ENCODE assay signal across 1 cellular context in the genomic region with DNA sequence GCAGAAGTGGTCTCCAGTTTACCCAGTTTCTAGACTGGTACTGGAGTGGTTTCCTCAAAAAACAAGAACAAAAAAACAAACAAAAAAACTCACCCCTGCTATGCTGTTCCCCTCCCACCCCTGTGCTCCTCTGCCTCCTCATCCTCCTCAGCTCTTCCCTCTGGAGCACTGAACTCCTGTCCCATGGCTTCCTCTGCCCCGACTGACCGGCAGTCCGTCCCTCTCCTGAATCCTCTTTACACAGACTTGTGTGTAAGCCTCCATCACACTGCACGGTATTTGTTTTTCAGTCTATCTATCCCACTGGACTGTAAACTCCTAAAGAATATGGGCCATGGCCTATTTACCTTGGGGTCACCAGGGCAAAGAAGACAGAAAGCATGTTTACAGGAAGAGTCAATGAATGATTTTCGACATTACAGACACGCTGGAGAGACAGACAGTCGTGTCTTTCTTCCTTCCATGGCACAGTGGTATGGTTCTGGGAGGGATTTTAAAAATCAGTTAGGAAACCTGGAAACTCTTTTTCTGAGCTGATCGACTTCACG.
TF ChIP-seq lines count a peak whose summit lies in the region.

No MANE protein-coding gene starts in this region.

TF ChIP-seq in HepG2, 621 proteins besides CTCF, POLR2A, EP300 and RAD21 (continued from another document and continues in another):
- TF ChIP-seq, protein P1, sequence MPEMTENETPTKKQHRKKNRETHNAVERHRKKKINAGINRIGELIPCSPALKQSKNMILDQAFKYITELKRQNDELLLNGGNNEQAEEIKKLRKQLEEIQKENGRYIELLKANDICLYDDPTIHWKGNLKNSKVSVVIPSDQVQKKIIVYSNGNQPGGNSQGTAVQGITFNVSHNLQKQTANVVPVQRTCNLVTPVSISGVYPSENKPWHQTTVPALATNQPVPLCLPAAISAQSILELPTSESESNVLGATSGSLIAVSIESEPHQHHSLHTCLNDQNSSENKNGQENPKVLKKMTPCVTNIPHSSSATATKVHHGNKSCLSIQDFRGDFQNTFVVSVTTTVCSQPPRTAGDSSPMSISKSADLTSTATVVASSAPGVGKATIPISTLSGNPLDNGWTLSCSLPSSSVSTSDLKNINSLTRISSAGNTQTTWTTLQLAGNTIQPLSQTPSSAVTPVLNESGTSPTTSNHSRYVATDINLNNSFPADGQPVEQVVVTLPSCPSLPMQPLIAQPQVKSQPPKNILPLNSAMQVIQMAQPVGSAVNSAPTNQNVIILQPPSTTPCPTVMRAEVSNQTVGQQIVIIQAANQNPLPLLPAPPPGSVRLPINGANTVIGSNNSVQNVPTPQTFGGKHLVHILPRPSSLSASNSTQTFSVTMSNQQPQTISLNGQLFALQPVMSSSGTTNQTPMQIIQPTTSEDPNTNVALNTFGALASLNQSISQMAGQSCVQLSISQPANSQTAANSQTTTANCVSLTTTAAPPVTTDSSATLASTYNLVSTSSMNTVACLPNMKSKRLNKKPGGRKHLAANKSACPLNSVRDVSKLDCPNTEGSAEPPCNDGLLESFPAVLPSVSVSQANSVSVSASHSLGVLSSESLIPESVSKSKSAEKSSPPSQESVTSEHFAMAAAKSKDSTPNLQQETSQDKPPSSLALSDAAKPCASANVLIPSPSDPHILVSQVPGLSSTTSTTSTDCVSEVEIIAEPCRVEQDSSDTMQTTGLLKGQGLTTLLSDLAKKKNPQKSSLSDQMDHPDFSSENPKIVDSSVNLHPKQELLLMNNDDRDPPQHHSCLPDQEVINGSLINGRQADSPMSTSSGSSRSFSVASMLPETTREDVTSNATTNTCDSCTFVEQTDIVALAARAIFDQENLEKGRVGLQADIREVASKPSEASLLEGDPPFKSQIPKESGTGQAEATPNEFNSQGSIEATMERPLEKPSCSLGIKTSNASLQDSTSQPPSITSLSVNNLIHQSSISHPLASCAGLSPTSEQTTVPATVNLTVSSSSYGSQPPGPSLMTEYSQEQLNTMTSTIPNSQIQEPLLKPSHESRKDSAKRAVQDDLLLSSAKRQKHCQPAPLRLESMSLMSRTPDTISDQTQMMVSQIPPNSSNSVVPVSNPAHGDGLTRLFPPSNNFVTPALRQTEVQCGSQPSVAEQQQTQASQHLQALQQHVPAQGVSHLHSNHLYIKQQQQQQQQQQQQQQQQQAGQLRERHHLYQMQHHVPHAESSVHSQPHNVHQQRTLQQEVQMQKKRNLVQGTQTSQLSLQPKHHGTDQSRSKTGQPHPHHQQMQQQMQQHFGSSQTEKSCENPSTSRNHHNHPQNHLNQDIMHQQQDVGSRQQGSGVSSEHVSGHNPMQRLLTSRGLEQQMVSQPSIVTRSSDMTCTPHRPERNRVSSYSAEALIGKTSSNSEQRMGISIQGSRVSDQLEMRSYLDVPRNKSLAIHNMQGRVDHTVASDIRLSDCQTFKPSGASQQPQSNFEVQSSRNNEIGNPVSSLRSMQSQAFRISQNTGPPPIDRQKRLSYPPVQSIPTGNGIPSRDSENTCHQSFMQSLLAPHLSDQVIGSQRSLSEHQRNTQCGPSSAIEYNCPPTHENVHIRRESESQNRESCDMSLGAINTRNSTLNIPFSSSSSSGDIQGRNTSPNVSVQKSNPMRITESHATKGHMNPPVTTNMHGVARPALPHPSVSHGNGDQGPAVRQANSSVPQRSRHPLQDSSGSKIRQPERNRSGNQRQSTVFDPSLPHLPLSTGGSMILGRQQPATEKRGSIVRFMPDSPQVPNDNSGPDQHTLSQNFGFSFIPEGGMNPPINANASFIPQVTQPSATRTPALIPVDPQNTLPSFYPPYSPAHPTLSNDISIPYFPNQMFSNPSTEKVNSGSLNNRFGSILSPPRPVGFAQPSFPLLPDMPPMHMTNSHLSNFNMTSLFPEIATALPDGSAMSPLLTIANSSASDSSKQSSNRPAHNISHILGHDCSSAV (CRISPR knock-in tag; IDR thresholded peaks at IDR 0.05; ENCODE audit: borderline replicate concordance), result no peak
- TF ChIP-seq, protein P2, sequence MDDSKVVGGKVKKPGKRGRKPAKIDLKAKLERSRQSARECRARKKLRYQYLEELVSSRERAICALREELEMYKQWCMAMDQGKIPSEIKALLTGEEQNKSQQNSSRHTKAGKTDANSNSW (CRISPR knock-in tag; IDR thresholded peaks at IDR 0.05; ENCODE audit: borderline replicate concordance), result no peak
- TF ChIP-seq TEAD3 (CRISPR knock-in tag; optimal IDR thresholded peaks at IDR 0.05; ENCODE audit: borderline replicate concordance) (peak; percentile 52), ZSCAN22 (CRISPR knock-in tag; IDR thresholded peaks at IDR 0.05) (no peak), HOXA9 (CRISPR knock-in tag; IDR thresholded peaks at IDR 0.05; ENCODE audit: borderline replicate concordance) (no peak), ZFP82 (CRISPR knock-in tag; IDR thresholded peaks at IDR 0.05; ENCODE audit: borderline replicate concordance) (no peak), KDM3A (CRISPR knock-in tag; IDR thresholded peaks at IDR 0.05; ENCODE audit: low read depth) (no peak), SALL2 (CRISPR knock-in tag; IDR thresholded peaks at IDR 0.05) (no peak), ZNF460 (CRISPR knock-in tag; IDR thresholded peaks at IDR 0.05; ENCODE audit: borderline replicate concordance) (no peak), YEATS2 (CRISPR knock-in tag; IDR thresholded peaks at IDR 0.05; ENCODE audit: borderline replicate concordance) (no peak), AGO1 (IDR thresholded peaks at IDR 0.05; ENCODE audit: low read depth, low read length, poor library complexity, severe bottlenecking) (no peak), ZNF577 (CRISPR knock-in tag; IDR thresholded peaks at IDR 0.05; ENCODE audit: borderline replicate concordance, low read depth) (no peak), ZNF501 (CRISPR knock-in tag; IDR thresholded peaks at IDR 0.05) (0 out of 2 replicates have a peak, but pooled peaks have one; percentile 24), FOXJ3 (CRISPR knock-in tag; IDR thresholded peaks at IDR 0.05; ENCODE audit: borderline replicate concordance) (peak; percentile 37; the same call in 1 of the 2 replicates), FOXO1 (CRISPR knock-in tag; IDR thresholded peaks at IDR 0.05) (peak; percentile 83; the same call in 1 of the 2 replicates), RARA (CRISPR knock-in tag; IDR thresholded peaks at IDR 0.05) (peak; percentile 98), MIER3 (CRISPR knock-in tag; IDR thresholded peaks at IDR 0.05; ENCODE audit: borderline replicate concordance) (peak; percentile 46; the same call in 1 of the 2 replicates), NR1H2 (CRISPR knock-in tag; IDR thresholded peaks at IDR 0.05; ENCODE audit: borderline replicate concordance, low read depth) (no peak), SKI (IDR thresholded peaks at IDR 0.05; ENCODE audit: partially characterized antibody) (peak; percentile 85), KDM4B (CRISPR knock-in tag; IDR thresholded peaks at IDR 0.05) (no peak), NFE2L1 (CRISPR knock-in tag; IDR thresholded peaks at IDR 0.05; ENCODE audit: borderline replicate concordance) (no peak), FOXK1 (CRISPR knock-in tag; IDR thresholded peaks at IDR 0.05; ENCODE audit: borderline replicate concordance, low read depth) (peak; percentile 84; the same call in 1 of the 2 replicates), KDM1A (CRISPR knock-in tag; IDR thresholded peaks at IDR 0.05) (no peak), MIXL1 (CRISPR knock-in tag; IDR thresholded peaks at IDR 0.05) (peak; percentile 46; the same call in 1 of the 2 replicates), ZNF652 (CRISPR knock-in tag; IDR thresholded peaks at IDR 0.05; ENCODE audit: borderline replicate concordance, low read depth) (no peak), ZNF441 (CRISPR knock-in tag; IDR thresholded peaks at IDR 0.05; ENCODE audit: borderline replicate concordance) (0 out of 2 replicates have a peak, but pooled peaks have one; percentile 21), MIER2 (CRISPR knock-in tag; IDR thresholded peaks at IDR 0.05) (peak; percentile 43; the same call in 1 of the 2 replicates), ZNF292 (CRISPR knock-in tag; IDR thresholded peaks at IDR 0.05; ENCODE audit: borderline replicate concordance, low read depth) (peak; percentile 76; the same call in 1 of the 2 replicates), ZNF496 (CRISPR knock-in tag; IDR thresholded peaks at IDR 0.05; ENCODE audit: insufficient replicate concordance) (no peak), ZNF552 (CRISPR knock-in tag; IDR thresholded peaks at IDR 0.05; ENCODE audit: borderline replicate concordance) (no peak), CHD2 (IDR thresholded peaks at IDR 0.05; ENCODE audit: low read depth, low read length) (no peak), PITX1 (CRISPR knock-in tag; IDR thresholded peaks at IDR 0.05) (peak; percentile 70), ZSCAN12 (CRISPR knock-in tag; IDR thresholded peaks at IDR 0.05) (no peak), ZSCAN9 (CRISPR knock-in tag; IDR thresholded peaks at IDR 0.05; ENCODE audit: borderline replicate concordance) (no peak), SP2 (CRISPR knock-in tag; IDR thresholded peaks at IDR 0.05) (no peak), ZNF30 (CRISPR knock-in tag; IDR thresholded peaks at IDR 0.05) (no peak), ZNF644 (CRISPR knock-in tag; IDR thresholded peaks at IDR 0.05; ENCODE audit: low read depth) (0 out of 2 replicates have a peak, but pooled peaks have one; percentile 39), HOXA7 (CRISPR knock-in tag; IDR thresholded peaks at IDR 0.05) (no peak), ZNF572 (CRISPR knock-in tag; IDR thresholded peaks at IDR 0.05) (no peak), HMG20A (CRISPR knock-in tag; IDR thresholded peaks at IDR 0.05; ENCODE audit: borderline replicate concordance) (peak; percentile 56; the same call in 1 of the 2 replicates), KLF16 (CRISPR knock-in tag; IDR thresholded peaks at IDR 0.05) (0 out of 4 replicates have a peak, but pooled peaks of 1 of the 2 experiments have one; percentile 36), KDM6A (CRISPR knock-in tag; IDR thresholded peaks at IDR 0.05; ENCODE audit: low read depth) (peak; percentile 53; the same call in 1 of the 2 replicates), TEAD2 (CRISPR knock-in tag; IDR thresholded peaks at IDR 0.05) (no peak)
- TF ChIP-seq, protein P3, sequence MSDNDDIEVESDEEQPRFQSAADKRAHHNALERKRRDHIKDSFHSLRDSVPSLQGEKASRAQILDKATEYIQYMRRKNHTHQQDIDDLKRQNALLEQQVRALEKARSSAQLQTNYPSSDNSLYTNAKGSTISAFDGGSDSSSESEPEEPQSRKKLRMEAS (IDR thresholded peaks at IDR 0.05), result 0 out of 2 replicates have a peak, but pooled peaks have one; percentile 40
- TF ChIP-seq, protein P4, sequence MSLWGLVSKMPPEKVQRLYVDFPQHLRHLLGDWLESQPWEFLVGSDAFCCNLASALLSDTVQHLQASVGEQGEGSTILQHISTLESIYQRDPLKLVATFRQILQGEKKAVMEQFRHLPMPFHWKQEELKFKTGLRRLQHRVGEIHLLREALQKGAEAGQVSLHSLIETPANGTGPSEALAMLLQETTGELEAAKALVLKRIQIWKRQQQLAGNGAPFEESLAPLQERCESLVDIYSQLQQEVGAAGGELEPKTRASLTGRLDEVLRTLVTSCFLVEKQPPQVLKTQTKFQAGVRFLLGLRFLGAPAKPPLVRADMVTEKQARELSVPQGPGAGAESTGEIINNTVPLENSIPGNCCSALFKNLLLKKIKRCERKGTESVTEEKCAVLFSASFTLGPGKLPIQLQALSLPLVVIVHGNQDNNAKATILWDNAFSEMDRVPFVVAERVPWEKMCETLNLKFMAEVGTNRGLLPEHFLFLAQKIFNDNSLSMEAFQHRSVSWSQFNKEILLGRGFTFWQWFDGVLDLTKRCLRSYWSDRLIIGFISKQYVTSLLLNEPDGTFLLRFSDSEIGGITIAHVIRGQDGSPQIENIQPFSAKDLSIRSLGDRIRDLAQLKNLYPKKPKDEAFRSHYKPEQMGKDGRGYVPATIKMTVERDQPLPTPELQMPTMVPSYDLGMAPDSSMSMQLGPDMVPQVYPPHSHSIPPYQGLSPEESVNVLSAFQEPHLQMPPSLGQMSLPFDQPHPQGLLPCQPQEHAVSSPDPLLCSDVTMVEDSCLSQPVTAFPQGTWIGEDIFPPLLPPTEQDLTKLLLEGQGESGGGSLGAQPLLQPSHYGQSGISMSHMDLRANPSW (CRISPR knock-in tag; IDR thresholded peaks at IDR 0.05; ENCODE audit: borderline replicate concordance), result 0 out of 2 replicates have a peak, but pooled peaks have one; percentile 26
- TF ChIP-seq, protein P5, sequence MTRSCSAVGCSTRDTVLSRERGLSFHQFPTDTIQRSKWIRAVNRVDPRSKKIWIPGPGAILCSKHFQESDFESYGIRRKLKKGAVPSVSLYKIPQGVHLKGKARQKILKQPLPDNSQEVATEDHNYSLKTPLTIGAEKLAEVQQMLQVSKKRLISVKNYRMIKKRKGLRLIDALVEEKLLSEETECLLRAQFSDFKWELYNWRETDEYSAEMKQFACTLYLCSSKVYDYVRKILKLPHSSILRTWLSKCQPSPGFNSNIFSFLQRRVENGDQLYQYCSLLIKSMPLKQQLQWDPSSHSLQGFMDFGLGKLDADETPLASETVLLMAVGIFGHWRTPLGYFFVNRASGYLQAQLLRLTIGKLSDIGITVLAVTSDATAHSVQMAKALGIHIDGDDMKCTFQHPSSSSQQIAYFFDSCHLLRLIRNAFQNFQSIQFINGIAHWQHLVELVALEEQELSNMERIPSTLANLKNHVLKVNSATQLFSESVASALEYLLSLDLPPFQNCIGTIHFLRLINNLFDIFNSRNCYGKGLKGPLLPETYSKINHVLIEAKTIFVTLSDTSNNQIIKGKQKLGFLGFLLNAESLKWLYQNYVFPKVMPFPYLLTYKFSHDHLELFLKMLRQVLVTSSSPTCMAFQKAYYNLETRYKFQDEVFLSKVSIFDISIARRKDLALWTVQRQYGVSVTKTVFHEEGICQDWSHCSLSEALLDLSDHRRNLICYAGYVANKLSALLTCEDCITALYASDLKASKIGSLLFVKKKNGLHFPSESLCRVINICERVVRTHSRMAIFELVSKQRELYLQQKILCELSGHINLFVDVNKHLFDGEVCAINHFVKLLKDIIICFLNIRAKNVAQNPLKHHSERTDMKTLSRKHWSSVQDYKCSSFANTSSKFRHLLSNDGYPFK (CRISPR knock-in tag; IDR thresholded peaks at IDR 0.05; ENCODE audit: borderline replicate concordance), result no peak
- TF ChIP-seq, protein P6, sequence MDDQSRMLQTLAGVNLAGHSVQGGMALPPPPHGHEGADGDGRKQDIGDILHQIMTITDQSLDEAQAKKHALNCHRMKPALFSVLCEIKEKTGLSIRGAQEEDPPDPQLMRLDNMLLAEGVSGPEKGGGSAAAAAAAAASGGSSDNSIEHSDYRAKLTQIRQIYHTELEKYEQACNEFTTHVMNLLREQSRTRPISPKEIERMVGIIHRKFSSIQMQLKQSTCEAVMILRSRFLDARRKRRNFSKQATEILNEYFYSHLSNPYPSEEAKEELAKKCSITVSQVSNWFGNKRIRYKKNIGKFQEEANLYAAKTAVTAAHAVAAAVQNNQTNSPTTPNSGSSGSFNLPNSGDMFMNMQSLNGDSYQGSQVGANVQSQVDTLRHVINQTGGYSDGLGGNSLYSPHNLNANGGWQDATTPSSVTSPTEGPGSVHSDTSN (CRISPR knock-in tag; IDR thresholded peaks at IDR 0.05; ENCODE audit: borderline replicate concordance), result no peak
- TF ChIP-seq, protein P7, sequence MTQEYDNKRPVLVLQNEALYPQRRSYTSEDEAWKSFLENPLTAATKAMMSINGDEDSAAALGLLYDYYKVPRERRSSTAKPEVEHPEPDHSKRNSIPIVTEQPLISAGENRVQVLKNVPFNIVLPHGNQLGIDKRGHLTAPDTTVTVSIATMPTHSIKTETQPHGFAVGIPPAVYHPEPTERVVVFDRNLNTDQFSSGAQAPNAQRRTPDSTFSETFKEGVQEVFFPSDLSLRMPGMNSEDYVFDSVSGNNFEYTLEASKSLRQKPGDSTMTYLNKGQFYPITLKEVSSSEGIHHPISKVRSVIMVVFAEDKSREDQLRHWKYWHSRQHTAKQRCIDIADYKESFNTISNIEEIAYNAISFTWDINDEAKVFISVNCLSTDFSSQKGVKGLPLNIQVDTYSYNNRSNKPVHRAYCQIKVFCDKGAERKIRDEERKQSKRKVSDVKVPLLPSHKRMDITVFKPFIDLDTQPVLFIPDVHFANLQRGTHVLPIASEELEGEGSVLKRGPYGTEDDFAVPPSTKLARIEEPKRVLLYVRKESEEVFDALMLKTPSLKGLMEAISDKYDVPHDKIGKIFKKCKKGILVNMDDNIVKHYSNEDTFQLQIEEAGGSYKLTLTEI (CRISPR knock-in tag; conservative IDR thresholded peaks at IDR 0.05), result no peak
